In genomic region chr7:129433823-129434171, GRCh38 we compare ENCODE assay signal across 1 cellular context.
TF ChIP-seq lines count a peak whose summit lies in the region.

No MANE protein-coding gene starts in this region.

TF ChIP-seq in H1, 55 proteins besides CTCF, POLR2A, EP300 and RAD21:
- TF ChIP-seq CHD7 (IDR thresholded peaks at IDR 0.05; ENCODE audit: insufficient replicate concordance, low read length), result no peak
- TF ChIP-seq EGR1 (IDR thresholded peaks at IDR 0.05; ENCODE audit: borderline replicate concordance, low read depth, low read length), result no peak
- TF ChIP-seq RFX5 (IDR thresholded peaks at IDR 0.05; ENCODE audit: borderline replicate concordance, low read depth, low read length), result no peak
- no peak for TF ChIP-seq ATF3 (IDR thresholded peaks at IDR 0.05; ENCODE audit: insufficient read depth, low read depth, low read length)
- TF ChIP-seq HDAC2 (IDR thresholded peaks at IDR 0.05; ENCODE audit: borderline replicate concordance in 1 of 2, low read depth in 2 of 2, low read length in 2 of 2), result peak in 1 of 2 experiments; percentile 36; a peak in 1 of 4 replicates
- no peak for TF ChIP-seq POU5F1 (IDR thresholded peaks at IDR 0.05; ENCODE audit: low read depth, low read length)
- TF ChIP-seq MAX (IDR thresholded peaks at IDR 0.05), result peak; percentile 69; the same call in 1 of the 2 replicates
- TF ChIP-seq HDAC6 (IDR thresholded peaks at IDR 0.05; ENCODE audit: low read depth, low read length), result no peak
- no peak for TF ChIP-seq ATF2 (IDR thresholded peaks at IDR 0.05; ENCODE audit: low read length)
- no peak for TF ChIP-seq SRF (IDR thresholded peaks at IDR 0.05; ENCODE audit: low read depth, low read length)
- no peak for TF ChIP-seq POLR2AphosphoS5 (IDR thresholded peaks at IDR 0.05; ENCODE audit: low read depth, low read length)
- TF ChIP-seq JUN (IDR thresholded peaks at IDR 0.05; ENCODE audit: low read depth, low read length), result no peak
- no peak for TF ChIP-seq RXRA (IDR thresholded peaks at IDR 0.05; ENCODE audit: insufficient read depth, low read depth, low read length)
- no peak for TF ChIP-seq ASH2L (IDR thresholded peaks at IDR 0.05; ENCODE audit: low read length)
- TF ChIP-seq RNF2 (IDR thresholded peaks at IDR 0.05; ENCODE audit: borderline replicate concordance, low read depth, low read length, missing control alignments, poor library complexity, severe bottlenecking), result no peak
- no peak for TF ChIP-seq BACH1 (IDR thresholded peaks at IDR 0.05; ENCODE audit: low read length)
- TF ChIP-seq EZH2 (IDR thresholded peaks at IDR 0.05; ENCODE audit: low read depth, low read length, severe bottlenecking), result peak; percentile 4
- TF ChIP-seq KDM4A (IDR thresholded peaks at IDR 0.05; ENCODE audit: low read depth, low read length, severe bottlenecking), result no peak
- no peak for TF ChIP-seq BRCA1 (IDR thresholded peaks at IDR 0.05; ENCODE audit: low read depth, low read length)
- no peak for TF ChIP-seq SIRT6 (IDR thresholded peaks at IDR 0.05; ENCODE audit: low read length)
- TF ChIP-seq E2F6 (IDR thresholded peaks at IDR 0.05), result peak; percentile 31; the same call in 1 of the 2 replicates
- TF ChIP-seq MAFK (IDR thresholded peaks at IDR 0.05; ENCODE audit: low read depth, low read length), result no peak
- no peak for TF ChIP-seq CHD1 (IDR thresholded peaks at IDR 0.05; ENCODE audit: low read depth, low read length)
- no peak for TF ChIP-seq GTF2F1 (IDR thresholded peaks at IDR 0.05; ENCODE audit: borderline replicate concordance, low read depth, low read length)
- TF ChIP-seq RBBP5 (IDR thresholded peaks at IDR 0.05; ENCODE audit: borderline replicate concordance, low read depth, low read length), result no peak; the same call in 1 of the 2 replicates
- 0 out of 4 replicates have a peak, but pooled peaks have one; percentile 33 to 45 for TF ChIP-seq SIN3A (conservative IDR thresholded peaks at IDR 0.05 in 1 of 2, IDR thresholded peaks at IDR 0.05 in 1 of 2; ENCODE audit: low read depth in 1 of 2, low read length in 2 of 2)
- no peak for TF ChIP-seq TAF7 (optimal IDR thresholded peaks at IDR 0.05; ENCODE audit: borderline replicate concordance, low read depth, low read length)
- TF ChIP-seq TAF1 (IDR thresholded peaks at IDR 0.05; ENCODE audit: low read depth, low read length), result no peak
- no peak for TF ChIP-seq SP2 (IDR thresholded peaks at IDR 0.05; ENCODE audit: low read length)
- TF ChIP-seq CEBPB (IDR thresholded peaks at IDR 0.05; ENCODE audit: low read depth, low read length), result no peak
- no peak for TF ChIP-seq CTBP2 (IDR thresholded peaks at IDR 0.05; ENCODE audit: borderline replicate concordance, insufficient read depth, insufficient read length, low read length)
- TF ChIP-seq YY1 (IDR thresholded peaks at IDR 0.05; ENCODE audit: low read depth, low read length), result 0 out of 2 replicates have a peak, but pooled peaks have one; percentile 7
- no peak for TF ChIP-seq SAP30 (IDR thresholded peaks at IDR 0.05; ENCODE audit: insufficient read depth, insufficient replicate concordance, low read length)
- TF ChIP-seq SUZ12 (IDR thresholded peaks at IDR 0.05; ENCODE audit: low read length), result no peak
